ENCODE assay signal across 7 cellular contexts in genomic region chr5:180515974-180516373, GRCh38. TPM values are rescaled to one million over a fixed set of nuclear protein-coding genes. Genes with fewer than 3 reads are reported as not detected.
DNase-seq lines count a peak whose midpoint lies in the region; ATAC-seq and TF ChIP-seq lines count a peak whose summit lies in the region.
"Not testable (repeated sequence)": the region's sequence is repeated elsewhere in the genome, so short reads cannot be mapped to it uniquely, and the experiment has no call there.

No MANE protein-coding gene starts in this region.

- H4K20me1 ChIP-seq in GM23338 (replicated peaks; ENCODE audit: insufficient read depth), result peaks cover 83% of the 10 kb centered on the region

- peak; percentile 46 for DNase-seq in GM23338 (ENCODE audit: low spot score)
- DNase-seq in HL-60 (ENCODE audit: low read depth in 1 of 2, low spot score in 1 of 2); WTC11 (ENCODE audit: low spot score); endodermal cell; nephron progenitor cell: not testable (repeated sequence)

- POLR2A ChIA-PET in HEK293 (lab: Yijun Ruan, JAX) (interaction anchor here (0.7 to 1.0 kb wide), 2 partner anchors 133 to 230 kb away, joined by 3 read pairs; no protein-coding TSS in a partner anchor), WTC11 (lab: Charles Lee) (interaction anchor here (0.7 kb wide), 1 partner anchor 29 kb away, joined by 5 read pairs; no protein-coding TSS in a partner anchor)

- H3K27me3 ChIP-seq in GM23338 (ENCODE audit: insufficient read depth); HL-60 (ENCODE audit: insufficient read depth, poor library complexity, severe bottlenecking); endodermal cell (ENCODE audit: control insufficient read depth, insufficient read depth, low read length, poor library complexity, severe bottlenecking); neutrophil: not testable (repeated sequence)

- H3K9ac ChIP-seq in endodermal cell (ENCODE audit: extremely low read depth, low read length, poor library complexity, severe bottlenecking), result not testable (repeated sequence)

- H3K36me3 ChIP-seq in GM23338 (ENCODE audit: insufficient read depth); HEK293 (ENCODE audit: control insufficient read depth in 2 of 2, insufficient read depth in 1 of 2, low read length in 2 of 2); endodermal cell (ENCODE audit: control insufficient read depth, insufficient read depth, low read length); neutrophil: not testable (repeated sequence)

- not testable (repeated sequence) for H3K27me3 Mint-ChIP-seq in GM23338 (ENCODE audit: insufficient read depth, low read depth, poor library complexity); WTC11 (ENCODE audit: low read depth); endodermal cell (ENCODE audit: insufficient read depth); nephron progenitor cell (ENCODE audit: low read depth, poor library complexity)

- H3K4me2 ChIP-seq in GM23338, result not testable (repeated sequence)

- not testable (repeated sequence) for H3K9me3 Mint-ChIP-seq in GM23338, WTC11, endodermal cell
- peaks cover 20% of the 10 kb centered on the region for H3K9me3 Mint-ChIP-seq in nephron progenitor cell

- not testable (repeated sequence) for H3K27ac Mint-ChIP-seq in GM23338
- peak overlapping the region; percentile 19; the same call in 1 of the 2 replicates for H3K27ac Mint-ChIP-seq in WTC11
- peak overlapping the region; percentile 39 for H3K27ac Mint-ChIP-seq in endodermal cell
- H3K27ac Mint-ChIP-seq in nephron progenitor cell, result peak overlapping the region; percentile 65

- H3K79me2 ChIP-seq in GM23338 (replicated peaks; ENCODE audit: insufficient read depth), result peaks cover 100% of the 10 kb centered on the region

- H3K9me2 ChIP-seq in GM23338 (ENCODE audit: insufficient read depth), result not testable (repeated sequence)

- not testable (repeated sequence) for H3K4me3 ChIP-seq in GM23338; HEK293 (ENCODE audit: low read depth, low read length); HL-60 (replicated peaks; ENCODE audit: insufficient read depth, low read length); endodermal cell (ENCODE audit: low read length); neutrophil (ENCODE audit: low read depth in 1 of 2, low read length in 1 of 2)

- peak; percentile 25 to 27; a peak in 1 of 4 replicates for TF ChIP-seq CTCF in GM23338 (conservative IDR thresholded peaks at IDR 0.05; ENCODE audit: low read depth in 2 of 2)
- not testable (repeated sequence) for TF ChIP-seq CTCF in HEK293 (tag by site-specific recombination; IDR thresholded peaks at IDR 0.05); HL-60 (IDR thresholded peaks at IDR 0.05; ENCODE audit: insufficient read depth, low read length); WTC11 (IDR thresholded peaks at IDR 0.05); nephron progenitor cell (IDR thresholded peaks at IDR 0.05); neutrophil (IDR thresholded peaks at IDR 0.05)
- peak; percentile 24 for TF ChIP-seq CTCF in endodermal cell (conservative IDR thresholded peaks at IDR 0.05)

- H3K4me1 ChIP-seq in GM23338 (ENCODE audit: insufficient read depth) (peaks cover 17% of the 10 kb centered on the region), HEK293 (ENCODE audit: control insufficient read depth, insufficient read depth, low read length) (peaks cover 17% of the 10 kb centered on the region), neutrophil (ENCODE audit: control insufficient read depth in 1 of 2, insufficient read depth in 1 of 2, low read depth in 1 of 2, low read length in 1 of 2) (peaks cover 62 to 63% of the 10 kb centered on the region in 2 experiments)
- H3K4me1 ChIP-seq in endodermal cell (ENCODE audit: control insufficient read depth, insufficient read depth, low read length), result not testable (repeated sequence)

- peaks cover 12% of the 10 kb centered on the region for H3K36me3 Mint-ChIP-seq in GM23338 (ENCODE audit: low read depth)
- H3K36me3 Mint-ChIP-seq in WTC11, result not testable (repeated sequence)
- H3K36me3 Mint-ChIP-seq in endodermal cell (ENCODE audit: low read depth), result peaks cover 15% of the 10 kb centered on the region
- peaks cover 67% of the 10 kb centered on the region for H3K36me3 Mint-ChIP-seq in nephron progenitor cell (ENCODE audit: low read depth)

- ATAC-seq in GM23338, result peak; percentile 48
- ATAC-seq in WTC11, result peak; percentile 57; the same call in 1 of the 2 replicates

- not testable (repeated sequence) for H3F3A ChIP-seq in GM23338 (replicated peaks; ENCODE audit: low read depth)

- H2AFZ ChIP-seq in GM23338, result not testable (repeated sequence)

- H3K9me3 ChIP-seq in HEK293 (ENCODE audit: control insufficient read depth, insufficient read depth, low read depth, low read length); endodermal cell (ENCODE audit: control insufficient read depth, low read length); neutrophil: not testable (repeated sequence)

- CTCF ChIA-PET in HEK293 (lab: Yijun Ruan, JAX) (interaction anchor here (0.7 to 1.4 kb wide), 2 partner anchors 15 to 155 kb away, joined by 3 read pairs; no protein-coding TSS in a partner anchor), WTC11 (lab: Charles Lee) (interaction anchor here (0.6 to 1.6 kb wide), 8 partner anchors 9 to 187 kb away, joined by 3 to 8 read pairs (median 4); no protein-coding TSS in a partner anchor)

- WGBS in endodermal cell (ENCODE audit: insufficient coverage in 1 of 2, insufficient read length in 1 of 2), 2 experiments, result 95 to 100% methylated on average over 5 to 7 of the region's 7 CpGs

- H3K4me3 Mint-ChIP-seq in GM23338, WTC11, endodermal cell, nephron progenitor cell: not testable (repeated sequence)

- H3K27ac ChIP-seq in GM23338 (ENCODE audit: low read depth); endodermal cell (ENCODE audit: low read depth, low read length): not testable (repeated sequence)
- H3K27ac ChIP-seq in HEK293 (ENCODE audit: extremely low read depth, low read depth, low read length) (0 out of 2 replicates have a peak overlapping the region, but pooled peaks have one; percentile 22), HL-60 (replicated peaks) (peak overlapping the region; percentile 20; the same call in 1 of the 2 replicates), neutrophil (peak overlapping the region; percentile 69)

- H3K4me1 Mint-ChIP-seq in GM23338 (peaks cover 35% of the 10 kb centered on the region), WTC11 (peaks cover 44% of the 10 kb centered on the region), endodermal cell (peaks cover 24% of the 10 kb centered on the region), nephron progenitor cell (peaks cover 25% of the 10 kb centered on the region)

TF ChIP-seq in HEK293, 187 proteins besides CTCF, POLR2A, EP300 and RAD21:
- TF ChIP-seq, protein P1, sequence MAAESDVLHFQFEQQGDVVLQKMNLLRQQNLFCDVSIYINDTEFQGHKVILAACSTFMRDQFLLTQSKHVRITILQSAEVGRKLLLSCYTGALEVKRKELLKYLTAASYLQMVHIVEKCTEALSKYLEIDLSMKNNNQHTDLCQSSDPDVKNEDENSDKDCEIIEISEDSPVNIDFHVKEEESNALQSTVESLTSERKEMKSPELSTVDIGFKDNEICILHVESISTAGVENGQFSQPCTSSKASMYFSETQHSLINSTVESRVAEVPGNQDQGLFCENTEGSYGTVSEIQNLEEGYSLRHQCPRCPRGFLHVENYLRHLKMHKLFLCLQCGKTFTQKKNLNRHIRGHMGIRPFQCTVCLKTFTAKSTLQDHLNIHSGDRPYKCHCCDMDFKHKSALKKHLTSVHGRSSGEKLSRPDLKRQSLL (tag by site-specific recombination; IDR thresholded peaks at IDR 0.05), result peak; percentile 20; the same call in 1 of the 2 replicates
- 0 out of 2 replicates have a peak, but pooled peaks have one; percentile 3 for TF ChIP-seq PRDM1 (tag by site-specific recombination; IDR thresholded peaks at IDR 0.05)

RNA-seq across cellular contexts. Expression of gene CNOT6, which starts 21.8 kb away (rescaled TPM):
- 38.7 and 41.7 TPM in 2 replicates for total RNA-seq in GM23338 (2014; rRNA removed; shearing (Covaris generic))
- polyA plus RNA-seq in GM23338 (2016; fragmentation: Nextera tagmentation; extraction: Ambion mirVana), result 11.4 and 14.6 TPM in 2 replicates
- 39.9 to 42.1 TPM (median 41.0 TPM) in 3 replicates for total RNA-seq in WTC11 (2021)
- 10 to 100 TPM; 40.4 to 42.9 TPM for total RNA-seq in endodermal cell
- polyA plus RNA-seq in endodermal cell (2013, experiment 1 of 2), result 43.1 TPM
- polyA plus RNA-seq in endodermal cell (2013, experiment 2 of 2), result 44.9 TPM
